8 cellular contexts compared by ENCODE assay signal in genomic region chr3:138774529-138775253, GRCh38.
DNase-seq lines count a peak whose midpoint lies in the region; ATAC-seq, FAIRE-seq and TF ChIP-seq lines count a peak whose summit lies in the region.

No MANE protein-coding gene starts in this region.

- FAIRE-seq in endothelial cell of umbilical vein (lab: Jason Lieb, UNC), result peak; percentile 95

- H3K9ac ChIP-seq in Loucy (ENCODE audit: low read depth, low read length, poor library complexity, severe bottlenecking) (peak overlapping the region; percentile 34), endothelial cell of umbilical vein (replicated peaks; ENCODE audit: extremely low read depth, insufficient read depth, low read length) (peak overlapping the region; percentile 28)

- CTCF ChIA-PET in RWPE1 (lab: Yijun Ruan, JAX) (no interaction called here), endothelial cell of umbilical vein (lab: Charles Lee) (interaction anchor here (0.6 to 4.1 kb wide), 9 partner anchors 8 to 141 kb away, joined by 3 to 54 read pairs (median 3); no protein-coding TSS in a partner anchor), OCI-LY7 (lab: Charles Lee; ENCODE audit: unreplicated experiment) (no interaction called here)

- H3K9me2 ChIP-seq in Loucy (replicated peaks; ENCODE audit: low read depth, low read length), result no peaks in the 10 kb centered on the region
- H3K9me2 ChIP-seq in OCI-LY7 (ENCODE audit: insufficient read depth, low read length), result no peaks in the 10 kb centered on the region

- no peaks in the 10 kb centered on the region for H3K36me3 ChIP-seq in BE2C
- no peaks in the 10 kb centered on the region for H3K36me3 ChIP-seq in Loucy (ENCODE audit: insufficient read depth, low read length)
- no peaks in the 10 kb centered on the region for H3K36me3 ChIP-seq in endothelial cell of umbilical vein (ENCODE audit: control insufficient read depth in 2 of 2, extremely low read depth in 1 of 2, insufficient read depth in 2 of 2, low read length in 2 of 2)
- peaks cover 3% of the 10 kb centered on the region; the same call in 1 of the 2 replicates for H3K36me3 ChIP-seq in OCI-LY7 (ENCODE audit: insufficient read depth, low read length)

- H3K9me3 ChIP-seq in BE2C (no peaks in the 10 kb centered on the region), Loucy (ENCODE audit: insufficient read depth, low read depth, low read length) (no peaks in the 10 kb centered on the region), endothelial cell of umbilical vein (replicated peaks; ENCODE audit: control insufficient read depth, insufficient read depth, low read length) (no peaks in the 10 kb centered on the region), OCI-LY7 (ENCODE audit: low read length) (peaks cover 3% of the 10 kb centered on the region; the same call in 1 of the 2 replicates)

- no peaks in the 10 kb centered on the region for H3K9me1 ChIP-seq in endothelial cell of umbilical vein (replicated peaks; ENCODE audit: control insufficient read depth, extremely low read depth, insufficient read depth, low read length)

- peaks cover 6% of the 10 kb centered on the region for H4K20me1 ChIP-seq in Loucy (ENCODE audit: insufficient read depth, low read length, poor library complexity, severe bottlenecking)
- no peaks in the 10 kb centered on the region for H4K20me1 ChIP-seq in endothelial cell of umbilical vein (replicated peaks; ENCODE audit: control insufficient read depth, extremely low read depth, insufficient read depth, low read length)
- no peaks in the 10 kb centered on the region for H4K20me1 ChIP-seq in OCI-LY7 (ENCODE audit: insufficient read depth, low read length)

- TF ChIP-seq CTCF in BE2C (IDR thresholded peaks at IDR 0.05; ENCODE audit: low read depth, low read length) (no peak; the same call in 1 of the 2 replicates), Loucy (conservative IDR thresholded peaks at IDR 0.05; ENCODE audit: low read length) (no peak), RWPE1 (conservative IDR thresholded peaks at IDR 0.05; ENCODE audit: low read depth) (no peak), endothelial cell of umbilical vein (IDR thresholded peaks at IDR 0.05; ENCODE audit: extremely low read depth in 1 of 2, insufficient read depth in 1 of 2, low read depth in 1 of 2, low read length in 2 of 2) (no peak), OCI-LY7 (conservative IDR thresholded peaks at IDR 0.05; ENCODE audit: low read length) (no peak)

- H3K4me2 ChIP-seq in Loucy (ENCODE audit: low read depth, low read length, poor library complexity, severe bottlenecking) (no peak overlapping the region), endothelial cell of umbilical vein (ENCODE audit: insufficient read depth, low read length) (no peak overlapping the region), OCI-LY7 (ENCODE audit: low read length) (no peak overlapping the region)

- intact Hi-C loops in endothelial cell of umbilical vein (cut with micrococcal nuclease), result loop anchor here (1.0 kb wide), 2 partner anchors 61 to 141 kb away; no protein-coding TSS in a partner anchor
- intact Hi-C loops in OCI-LY7 (cut with micrococcal nuclease; ENCODE audit: unreplicated experiment), result no loop called here

- H3K4me1 ChIP-seq in BE2C (peaks cover 3% of the 10 kb centered on the region), Loucy (ENCODE audit: insufficient read depth, low read length, poor library complexity, severe bottlenecking) (peaks cover 9% of the 10 kb centered on the region), endothelial cell of umbilical vein (ENCODE audit: control insufficient read depth, extremely low read depth, insufficient read depth, low read length) (peaks cover 17% of the 10 kb centered on the region), OCI-LY7 (ENCODE audit: insufficient read depth, low read length, poor library complexity, severe bottlenecking) (no peaks in the 10 kb centered on the region)

- ATAC-seq in GM19351 (IDR thresholded peaks at IDR 0.05; ENCODE audit: unreplicated experiment), result peak; percentile 75

- peak; percentile 45 for DNase-seq in BE2C
- peak; percentile 84 for DNase-seq in RWPE1 (ENCODE audit: low spot score)
- DNase-seq in endothelial cell of umbilical vein (ENCODE audit: low read depth, low spot score), result peak; percentile 94
- peak; percentile 68 for DNase-seq in mucosa of gallbladder (ENCODE audit: low spot score)
- no peak for DNase-seq in OCI-LY7 (ENCODE audit: low spot score)
- DNase-seq in activated CD4-positive, alpha-beta T cell treated with anti-CD3 and anti-CD28 coated beads, Interleukin-2, amount 50 U/mL, for 1 hour, result no peak

- H3K27ac ChIP-seq in RWPE1 (peak overlapping the region; percentile 76; the same call in 1 of the 2 replicates), endothelial cell of umbilical vein (ENCODE audit: insufficient read depth, low read depth, low read length) (peak overlapping the region; percentile 63), OCI-LY7 (ENCODE audit: low read depth, low read length, poor library complexity, severe bottlenecking) (no peak overlapping the region)

- H3K27me3 ChIP-seq in BE2C, result no peaks in the 10 kb centered on the region
- H3K27me3 ChIP-seq in Loucy (ENCODE audit: insufficient read depth, low read length, poor library complexity, severe bottlenecking), result no peaks in the 10 kb centered on the region
- H3K27me3 ChIP-seq in endothelial cell of umbilical vein (ENCODE audit: control insufficient read depth in 2 of 2, insufficient read depth in 2 of 2, low read length in 2 of 2), result no peaks in the 10 kb centered on the region

- POLR2A ChIA-PET in RWPE1 (lab: Yijun Ruan, JAX; ENCODE audit: low non-redundant PET), result no interaction called here
- POLR2A ChIA-PET in endothelial cell of umbilical vein (lab: Charles Lee), result interaction anchor here (1.0 kb wide), 1 partner anchor 165 kb away, joined by 4 read pairs; no protein-coding TSS in a partner anchor
- POLR2A ChIA-PET in OCI-LY7 (lab: Charles Lee), result no interaction called here

- H3F3A ChIP-seq in Loucy (ENCODE audit: low read depth), result no peaks in the 10 kb centered on the region

- BruUV-seq in endothelial cell of umbilical vein (replicated peaks; lab: Mats Ljungman, UMichigan) (no TSS peak), OCI-LY7 (replicated peaks; lab: Mats Ljungman, UMichigan) (no TSS peak)

- H3K4me3 ChIP-seq in BE2C (ENCODE audit: low read depth, low read length) (no peak overlapping the region), Loucy (ENCODE audit: low read length, poor library complexity, severe bottlenecking) (no peak overlapping the region), endothelial cell of umbilical vein (replicated peaks in 1 of 3; ENCODE audit: insufficient read depth in 1 of 3, low read depth in 1 of 3, low read length in 3 of 3) (no peak overlapping the region), OCI-LY7 (ENCODE audit: low read depth, low read length, poor library complexity, severe bottlenecking) (no peak overlapping the region)

- H2AFZ ChIP-seq in Loucy (ENCODE audit: low read length) (no peak overlapping the region), endothelial cell of umbilical vein (ENCODE audit: low read depth, low read length) (no peak overlapping the region), OCI-LY7 (ENCODE audit: low read length) (no peak overlapping the region)

- dilution Hi-C loops in endothelial cell of umbilical vein (cut with MboI; ENCODE audit: extremely low pct_ligation_motif_present, low sequenced_read_pairs), result no loop called here

- no peak for TF ChIP-seq POLR2A in endothelial cell of umbilical vein (IDR thresholded peaks at IDR 0.05; ENCODE audit: low read depth, low read length)

- H3K79me2 ChIP-seq in Loucy (ENCODE audit: insufficient read depth, low read length) (peaks cover 52% of the 10 kb centered on the region; the same call in 1 of the 2 replicates), endothelial cell of umbilical vein (ENCODE audit: control insufficient read depth, insufficient read depth, low read length) (peaks cover 18% of the 10 kb centered on the region), OCI-LY7 (ENCODE audit: insufficient read depth, low read depth, low read length) (no peaks in the 10 kb centered on the region)

TF ChIP-seq in endothelial cell of umbilical vein, 7 proteins besides CTCF, POLR2A, EP300 and RAD21:
- TF ChIP-seq GATA2 (IDR thresholded peaks at IDR 0.05; ENCODE audit: insufficient read depth, insufficient read length, low read depth, low read length), result no peak
- peak; percentile 97 for TF ChIP-seq FOS (IDR thresholded peaks at IDR 0.05; ENCODE audit: borderline replicate concordance, insufficient read depth, low read length)
- TF ChIP-seq MYC (IDR thresholded peaks at IDR 0.05; ENCODE audit: low read depth, low read length), result no peak
- peak; percentile 40 for TF ChIP-seq POLR2AphosphoS5 (IDR thresholded peaks at IDR 0.05; ENCODE audit: insufficient read depth, low read depth, low read length)
- TF ChIP-seq EZH2 (IDR thresholded peaks at IDR 0.05; ENCODE audit: borderline replicate concordance, low read depth, low read length, severe bottlenecking), result no peak
- peak; percentile 90 for TF ChIP-seq JUN (IDR thresholded peaks at IDR 0.05; ENCODE audit: borderline replicate concordance, insufficient read depth, insufficient read length, low read depth)

Comparison
In these comparisons a context has a peak if more than half of its experiments do, and no peak if none do; other contexts are left out.
1. DNase-seq: peak in BE2C (single experiment), RWPE1 (single experiment), endothelial cell of umbilical vein (single experiment) and mucosa of gallbladder (single experiment); none in OCI-LY7 (single experiment) and activated CD4-positive, alpha-beta T cell treated with anti-CD3 and anti-CD28 coated beads, Interleukin-2, amount 50 U/mL, for 1 hour (single experiment).